In the genomic region with DNA sequence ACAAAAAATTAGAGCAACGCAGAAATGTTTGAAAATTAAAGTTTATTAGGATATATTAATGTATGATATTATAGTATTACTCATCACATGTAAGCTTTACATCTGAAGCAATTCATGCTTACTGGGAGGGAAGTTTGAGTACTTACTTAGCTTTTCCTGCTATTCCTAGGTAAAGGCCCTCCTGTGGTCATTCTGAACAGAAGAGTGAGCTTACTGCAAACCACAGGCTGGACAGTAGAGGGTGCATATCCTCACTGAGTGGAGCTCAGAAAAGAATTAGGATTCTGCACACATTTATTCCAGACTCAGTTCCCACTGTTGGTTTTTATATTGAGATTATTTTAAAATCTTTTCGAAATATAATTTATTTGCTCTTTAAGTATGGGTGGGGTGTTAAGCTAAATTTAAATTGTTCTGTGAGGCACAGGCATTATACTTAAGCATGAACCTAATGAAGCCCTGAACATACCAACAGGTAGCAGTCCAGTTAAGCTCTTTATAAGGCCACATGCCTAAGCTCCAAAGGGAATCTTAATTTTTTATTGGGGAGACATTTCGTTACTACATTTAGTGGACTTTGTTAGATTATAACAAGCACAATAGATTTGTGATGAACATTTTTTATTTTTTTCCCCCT, we compare ENCODE assay signal across 8 cellular contexts. TPM values are rescaled to one million over a fixed set of nuclear protein-coding genes. Genes with fewer than 3 reads are reported as not detected.
DNase-seq lines count a peak whose midpoint lies in the region; ATAC-seq, FAIRE-seq and TF ChIP-seq lines count a peak whose summit lies in the region.

No MANE protein-coding gene starts in this region.

- no peaks in the 10 kb centered on the region for H3K4me1 ChIP-seq in Caco-2
- no peaks in the 10 kb centered on the region for H3K4me1 ChIP-seq in OCI-LY7 (ENCODE audit: insufficient read depth, low read length, poor library complexity, severe bottlenecking)

- peaks cover 4% of the 10 kb centered on the region for H3K36me3 ChIP-seq in Caco-2 (ENCODE audit: control insufficient read depth, insufficient read depth, low read length)
- H3K36me3 ChIP-seq in OCI-LY7 (ENCODE audit: insufficient read depth, low read length): peaks cover 100% of the 10 kb centered on the region

- H3K4me3 Mint-ChIP-seq in Caco-2 (ENCODE audit: unreplicated experiment): no peak overlapping the region
- H3K4me3 Mint-ChIP-seq in nephron: no peak overlapping the region
- no peak overlapping the region for H3K4me3 Mint-ChIP-seq in activated T-cell treated with anti-CD3 and anti-CD28 coated beads, Interleukin-2, amount 50 U/mL, for 72 hours
- H3K4me3 Mint-ChIP-seq in CD4-positive, alpha-beta T cell: no peak overlapping the region

- TF ChIP-seq CTCF in Caco-2 (IDR thresholded peaks at IDR 0.05; ENCODE audit: insufficient read depth in 1 of 2, low read depth in 1 of 2, low read length in 1 of 2, severe bottlenecking in 1 of 2, unreplicated experiment in 1 of 2) (peak; percentile 81 to 97), HFF-Myc (IDR thresholded peaks at IDR 0.05; ENCODE audit: low read depth, low read length, missing control alignments) (peak; percentile 74), OCI-LY7 (conservative IDR thresholded peaks at IDR 0.05; ENCODE audit: low read length) (peak; percentile 79), nephron (IDR thresholded peaks at IDR 0.05; ENCODE audit: unreplicated experiment in 3 of 3) (peak; percentile 73 to 78 (median 77))
- no peak for TF ChIP-seq CTCF in CD4-positive, alpha-beta T cell (IDR thresholded peaks at IDR 0.05)

- POLR2A ChIA-PET in Caco-2 (lab: Charles Lee) (interaction anchor here (0.5 to 1.3 kb wide), 2 partner anchors 10 to 36 kb away, joined by 3 to 9 read pairs; a partner anchor contains a TSS), OCI-LY7 (lab: Charles Lee) (interaction anchor here (0.7 to 2.3 kb wide), 9 partner anchors 8 to 36 kb away, joined by 3 to 13 read pairs (median 5); a partner anchor contains a TSS)
- POLR2A ChIA-PET in CD4-positive, alpha-beta T cell (lab: Charles Lee): no interaction called here

- FAIRE-seq in endometrium (lab: Jason Lieb, UNC): peak; percentile 70

- H3K27me3 ChIP-seq in Caco-2 (replicated peaks; ENCODE audit: control insufficient read depth, insufficient read depth, low read length): no peaks in the 10 kb centered on the region
- no peaks in the 10 kb centered on the region for H3K27me3 ChIP-seq in CD4-positive, alpha-beta T cell (ENCODE audit: control insufficient read depth, insufficient read depth, low read length)

- no peak overlapping the region for H3K27ac Mint-ChIP-seq in Caco-2 (ENCODE audit: unreplicated experiment)
- no peak overlapping the region for H3K27ac Mint-ChIP-seq in nephron
- no peak overlapping the region for H3K27ac Mint-ChIP-seq in activated T-cell treated with anti-CD3 and anti-CD28 coated beads, Interleukin-2, amount 50 U/mL, for 72 hours
- no peak overlapping the region for H3K27ac Mint-ChIP-seq in CD4-positive, alpha-beta T cell

- no peak overlapping the region for H3K4me3 ChIP-seq in Caco-2 (ENCODE audit: low read depth, low read length)
- H3K4me3 ChIP-seq in HFF-Myc (replicated peaks; ENCODE audit: low read depth, low read length): no peak overlapping the region
- H3K4me3 ChIP-seq in OCI-LY7 (ENCODE audit: low read depth, low read length, poor library complexity, severe bottlenecking): no peak overlapping the region

- no peak for ATAC-seq in activated T-cell treated with anti-CD3 and anti-CD28 coated beads, Interleukin-2, amount 50 U/mL, for 72 hours (replicated peaks in 1 of 2)
- ATAC-seq in CD4-positive, alpha-beta T cell (ENCODE audit: poor library complexity): no peak

- intact Hi-C loops in Caco-2 (cut with micrococcal nuclease; ENCODE audit: unreplicated experiment) (no loop called here), OCI-LY7 (cut with micrococcal nuclease; ENCODE audit: unreplicated experiment) (no loop called here)
- intact Hi-C loops in CD4-positive, alpha-beta T cell (cut with DNase I, micrococcal nuclease): no loop called here

- H3K9me2 ChIP-seq in OCI-LY7 (ENCODE audit: insufficient read depth, low read length): no peaks in the 10 kb centered on the region

- H3K4me2 ChIP-seq in OCI-LY7 (ENCODE audit: low read length): no peak overlapping the region

- H3K9me3 Mint-ChIP-seq in Caco-2 (ENCODE audit: unreplicated experiment): no peaks in the 10 kb centered on the region
- H3K9me3 Mint-ChIP-seq in nephron: no peaks in the 10 kb centered on the region
- H3K9me3 Mint-ChIP-seq in activated T-cell treated with anti-CD3 and anti-CD28 coated beads, Interleukin-2, amount 50 U/mL, for 72 hours: no peaks in the 10 kb centered on the region
- H3K9me3 Mint-ChIP-seq in CD4-positive, alpha-beta T cell: no peaks in the 10 kb centered on the region

- DNase-seq in Caco-2: peak; percentile 61 to 64
- DNase-seq in HFF-Myc (ENCODE audit: extremely low read depth, low read depth): peak; percentile 47
- DNase-seq in OCI-LY7 (ENCODE audit: low spot score): peak; percentile 40
- DNase-seq in activated naive CD4-positive, alpha-beta T cell (lab: John Stamatoyannopoulos, UW): no peak
- DNase-seq in activated T-cell treated with anti-CD3 and anti-CD28 coated beads, Interleukin-2, amount 50 U/mL, for 72 hours: no peak
- no peak for DNase-seq in CD4-positive, alpha-beta T cell

- no peaks in the 10 kb centered on the region; the same call in 1 of the 2 replicates for H4K20me1 ChIP-seq in OCI-LY7 (ENCODE audit: insufficient read depth, low read length)

- CTCF ChIA-PET in Caco-2 (lab: Charles Lee): interaction anchor here (0.6 to 1.4 kb wide), 18 partner anchors 9 to 583 kb away, joined by 3 to 14 read pairs (median 4); a partner anchor contains a TSS
- CTCF ChIA-PET in OCI-LY7 (lab: Charles Lee; ENCODE audit: unreplicated experiment): interaction anchor here (1.0 to 1.4 kb wide), 3 partner anchors 9 to 14 kb away, joined by 3 to 14 read pairs (median 8); no protein-coding TSS in a partner anchor
- CTCF ChIA-PET in CD4-positive, alpha-beta T cell (lab: Charles Lee): interaction anchor here (0.9 to 1.2 kb wide), 3 partner anchors 10 to 48 kb away, joined by 3 to 4 read pairs (median 3); no protein-coding TSS in a partner anchor

- H3K79me2 ChIP-seq in OCI-LY7 (ENCODE audit: insufficient read depth, low read depth, low read length): no peaks in the 10 kb centered on the region

- no peak overlapping the region for H2AFZ ChIP-seq in OCI-LY7 (ENCODE audit: low read length)

- H3K4me1 Mint-ChIP-seq in Caco-2 (ENCODE audit: low read depth, unreplicated experiment): no peaks in the 10 kb centered on the region
- no peaks in the 10 kb centered on the region for H3K4me1 Mint-ChIP-seq in nephron
- H3K4me1 Mint-ChIP-seq in activated T-cell treated with anti-CD3 and anti-CD28 coated beads, Interleukin-2, amount 50 U/mL, for 72 hours (ENCODE audit: low read depth): peaks cover 54% of the 10 kb centered on the region
- no peaks in the 10 kb centered on the region for H3K4me1 Mint-ChIP-seq in CD4-positive, alpha-beta T cell (ENCODE audit: low read depth)

- H3K9me3 ChIP-seq in Caco-2 (no peaks in the 10 kb centered on the region), OCI-LY7 (ENCODE audit: low read length) (no peaks in the 10 kb centered on the region)
- no peaks in the 10 kb centered on the region for H3K9me3 ChIP-seq in CD4-positive, alpha-beta T cell (ENCODE audit: control insufficient read depth, low read length)

- H3K27me3 Mint-ChIP-seq in Caco-2 (ENCODE audit: insufficient read depth, unreplicated experiment): no peaks in the 10 kb centered on the region
- H3K27me3 Mint-ChIP-seq in nephron (ENCODE audit: low read depth): peaks cover 3% of the 10 kb centered on the region
- no peaks in the 10 kb centered on the region for H3K27me3 Mint-ChIP-seq in activated T-cell treated with anti-CD3 and anti-CD28 coated beads, Interleukin-2, amount 50 U/mL, for 72 hours (ENCODE audit: low read depth)
- no peaks in the 10 kb centered on the region for H3K27me3 Mint-ChIP-seq in CD4-positive, alpha-beta T cell

- no TSS peak for BruUV-seq in Caco-2 (replicated peaks; lab: Mats Ljungman, UMichigan)
- no TSS peak for BruUV-seq in OCI-LY7 (replicated peaks; lab: Mats Ljungman, UMichigan)

- no peak overlapping the region for H3K27ac ChIP-seq in OCI-LY7 (ENCODE audit: low read depth, low read length, poor library complexity, severe bottlenecking)
- H3K27ac ChIP-seq in CD4-positive, alpha-beta T cell (ENCODE audit: low read depth, low read length): no peak overlapping the region

- H3K36me3 Mint-ChIP-seq in Caco-2 (ENCODE audit: insufficient read depth, unreplicated experiment): peaks cover 92% of the 10 kb centered on the region
- peaks cover 71% of the 10 kb centered on the region for H3K36me3 Mint-ChIP-seq in nephron (ENCODE audit: low read depth)
- H3K36me3 Mint-ChIP-seq in activated T-cell treated with anti-CD3 and anti-CD28 coated beads, Interleukin-2, amount 50 U/mL, for 72 hours (ENCODE audit: insufficient read depth in 2 of 2): peaks cover 13 to 42% of the 10 kb centered on the region in 2 donors
- peaks cover 95% of the 10 kb centered on the region for H3K36me3 Mint-ChIP-seq in CD4-positive, alpha-beta T cell (ENCODE audit: low read depth)

RNA-seq across cellular contexts. Expression of a gene that starts 10.2 kb away (rescaled TPM):
- total RNA-seq in Caco-2 (2022): 58.2 and 63.9 TPM in 2 replicates
- total RNA-seq in OCI-LY7 (2014; rRNA removed; shearing (Covaris generic)): 54.9 and 71.1 TPM in 2 replicates
- total RNA-seq in OCI-LY7 (2022): 52.3 and 61.4 TPM in 2 replicates
- total RNA-seq in activated T-cell treated with anti-CD3 and anti-CD28 coated beads, Interleukin-2, amount 50 U/mL, for 72 hours: 10 to 100 TPM; 61.7 to 67.5 TPM
- total RNA-seq in CD4-positive, alpha-beta T cell: 10 to 100 TPM; 39.6 to 42.6 TPM

RNA-seq across cellular contexts. Expression of a gene that starts 35.4 kb away (rescaled TPM):
- total RNA-seq in Caco-2 (2022) (130 and 132 TPM in 2 replicates), OCI-LY7 (2022) (105 and 106 TPM in 2 replicates)
- total RNA-seq in OCI-LY7 (2014; rRNA removed; shearing (Covaris generic)): 67.9 and 73.1 TPM in 2 replicates
- 100 to 1,000 TPM in 1 of 2 donors, 10 to 100 TPM in 1; 85.2 to 105 TPM for total RNA-seq in activated T-cell treated with anti-CD3 and anti-CD28 coated beads, Interleukin-2, amount 50 U/mL, for 72 hours
- total RNA-seq in CD4-positive, alpha-beta T cell: 10 to 100 TPM; 13.0 to 13.8 TPM

Comparison
In these comparisons a context has a peak if more than half of its experiments do, and no peak if none do; other contexts are left out.
1. DNase-seq: peak in Caco-2 (2 of 2), HFF-Myc (single experiment) and OCI-LY7 (single experiment); none in activated naive CD4-positive, alpha-beta T cell (0 of 4), activated T-cell treated with anti-CD3 and anti-CD28 coated beads, Interleukin-2, amount 50 U/mL, for 72 hours (0 of 2) and CD4-positive, alpha-beta T cell (0 of 10).